Comparison of ENCODE assay signal across 2 cellular contexts in genomic region chr12:29732211-29732992, GRCh38.
TF ChIP-seq lines count a peak whose summit lies in the region.

No MANE protein-coding gene starts in this region.

TF ChIP-seq in IMR-90, 13 proteins besides CTCF, POLR2A, EP300 and RAD21:
- TF ChIP-seq MXI1 (IDR thresholded peaks at IDR 0.05; ENCODE audit: borderline replicate concordance, low read depth, low read length) (no peak), USF2 (IDR thresholded peaks at IDR 0.05; ENCODE audit: low read depth, low read length) (no peak), NFE2L2 (IDR thresholded peaks at IDR 0.05; ENCODE audit: low read depth, low read length) (no peak), SMC3 (IDR thresholded peaks at IDR 0.05; ENCODE audit: low read depth, low read length) (no peak), CEBPB (IDR thresholded peaks at IDR 0.05; ENCODE audit: low read depth, low read length) (no peak), BHLHE40 (IDR thresholded peaks at IDR 0.05; ENCODE audit: low read depth, low read length) (no peak), FOS (IDR thresholded peaks at IDR 0.05; ENCODE audit: low read depth, low read length) (no peak), RCOR1 (IDR thresholded peaks at IDR 0.05; ENCODE audit: insufficient replicate concordance, low read length) (no peak), ELK1 (IDR thresholded peaks at IDR 0.05; ENCODE audit: borderline replicate concordance, low read depth, low read length) (no peak), MAZ (IDR thresholded peaks at IDR 0.05; ENCODE audit: borderline replicate concordance, low read depth, low read length) (no peak), MAFK (IDR thresholded peaks at IDR 0.05; ENCODE audit: low read depth, low read length) (no peak), CHD1 (IDR thresholded peaks at IDR 0.05; ENCODE audit: low read depth, low read length) (no peak), RFX5 (IDR thresholded peaks at IDR 0.05; ENCODE audit: low read depth, low read length) (no peak)
TF ChIP-seq in IMR-90: peak in this region for 0.

TF ChIP-seq in endothelial cell of umbilical vein, 7 proteins besides CTCF, POLR2A, EP300 and RAD21:
- no peak for TF ChIP-seq MYC (IDR thresholded peaks at IDR 0.05; ENCODE audit: low read depth, low read length)
- peak; percentile 42 for TF ChIP-seq GATA2 (IDR thresholded peaks at IDR 0.05; ENCODE audit: insufficient read depth, insufficient read length, low read depth, low read length)
